Comparison of ENCODE assay signal across 10 cellular contexts in the genomic region with DNA sequence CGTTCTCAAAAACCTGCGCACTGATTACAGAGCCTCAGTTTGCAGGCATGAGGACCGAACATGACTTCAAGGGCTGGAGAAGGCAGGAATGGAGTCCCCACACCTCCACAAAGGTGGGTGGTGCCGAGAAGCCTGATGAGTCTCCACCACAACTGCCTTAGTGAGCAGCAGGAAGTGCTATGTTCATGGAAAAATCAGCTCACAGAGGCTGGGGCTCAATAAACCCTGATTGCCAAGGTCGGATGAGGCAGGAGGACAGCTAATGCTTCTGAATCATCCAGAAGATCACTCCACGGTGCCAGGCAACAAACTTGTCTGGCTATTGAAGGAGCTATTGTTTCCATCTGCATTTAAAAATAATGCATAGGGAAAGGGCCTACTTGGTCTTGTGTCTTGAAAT. TPM values are rescaled to one million over a fixed set of nuclear protein-coding genes. Genes with fewer than 3 reads are reported as not detected.
DNase-seq lines count a peak whose midpoint lies in the region; ATAC-seq and TF ChIP-seq lines count a peak whose summit lies in the region.
"Had no signal": no experiment of that assay in that cellular context is flagged by ENCODE, and none has a peak within 500 bp of the region (broad histone marks: within the 10 kb centered on the region; RNA-seq: fewer than 3 reads in every experiment).

No MANE protein-coding gene starts in this region.

- peaks cover 0 to 97% of the 10 kb centered on the region in 2 donors for H3K36me3 ChIP-seq in gastroesophageal sphincter

- H3K4me1 ChIP-seq in gastroesophageal sphincter = peaks cover 0 to 8% (median 0%) of the 10 kb centered on the region in 3 donors

- H3K4me1 Mint-ChIP-seq in activated CD8-positive, alpha-beta T cell treated with anti-CD3 and anti-CD28 coated beads for 36 hours (ENCODE audit: low read depth) = peaks cover 7% of the 10 kb centered on the region
- H3K4me1 Mint-ChIP-seq in activated CD8-positive, alpha-beta T cell treated with anti-CD3 and anti-CD28 coated beads, Interleukin-2, amount 10 ng/mL, durations not matched to agents 7 days and 5 days (ENCODE audit: low read depth) = no peaks in the 10 kb centered on the region
- H3K4me1 Mint-ChIP-seq in activated T-cell treated with anti-CD3 and anti-CD28 coated beads, Interleukin-2, amount 50 U/mL, for 72 hours (ENCODE audit: low read depth) = peaks cover 20% of the 10 kb centered on the region
- H3K4me1 Mint-ChIP-seq: B cell had no signal

- intact Hi-C loops in activated CD8-positive, alpha-beta T cell treated with anti-CD3 and anti-CD28 coated beads for 36 hours (cut with micrococcal nuclease) = no loop called here

- TF ChIP-seq CTCF in activated CD8-positive, alpha-beta T cell treated with anti-CD3 and anti-CD28 coated beads for 36 hours (IDR thresholded peaks at IDR 0.05) = no peak
- no peak for TF ChIP-seq CTCF in gastroesophageal sphincter (IDR thresholded peaks at IDR 0.05)

- H3K27ac Mint-ChIP-seq in activated CD8-positive, alpha-beta T cell treated with anti-CD3 and anti-CD28 coated beads for 36 hours = peak overlapping the region; percentile 36
- no peak overlapping the region for H3K27ac Mint-ChIP-seq in activated CD8-positive, alpha-beta T cell treated with anti-CD3 and anti-CD28 coated beads, Interleukin-2, amount 10 ng/mL, durations not matched to agents 7 days and 5 days
- H3K27ac Mint-ChIP-seq in activated T-cell treated with anti-CD3 and anti-CD28 coated beads, Interleukin-2, amount 50 U/mL, for 72 hours = peak overlapping the region; percentile 36
- H3K27ac Mint-ChIP-seq: B cell had no signal

- no peaks in the 10 kb centered on the region for H3K27me3 ChIP-seq in gastroesophageal sphincter

- TF ChIP-seq POLR2A in gastroesophageal sphincter (IDR thresholded peaks at IDR 0.05) = no peak

- H3K36me3 Mint-ChIP-seq in activated CD8-positive, alpha-beta T cell treated with anti-CD3 and anti-CD28 coated beads for 36 hours (ENCODE audit: low read depth) = peaks cover 9% of the 10 kb centered on the region
- H3K36me3 Mint-ChIP-seq in activated CD8-positive, alpha-beta T cell treated with anti-CD3 and anti-CD28 coated beads, Interleukin-2, amount 10 ng/mL, durations not matched to agents 7 days and 5 days (ENCODE audit: low read depth) = peaks cover 13% of the 10 kb centered on the region
- H3K36me3 Mint-ChIP-seq in activated T-cell treated with anti-CD3 and anti-CD28 coated beads, Interleukin-2, amount 50 U/mL, for 72 hours (ENCODE audit: insufficient read depth in 2 of 2) = peaks cover 3 to 4% of the 10 kb centered on the region in 2 donors

- WGBS in gastroesophageal sphincter (ENCODE audit: low coverage in 1 of 2), 2 donors = 69 to 90% methylated on average over 2 to 6 of the region's 6 CpGs

- H3K27me3 Mint-ChIP-seq in activated CD8-positive, alpha-beta T cell treated with anti-CD3 and anti-CD28 coated beads for 36 hours = no peaks in the 10 kb centered on the region
- H3K27me3 Mint-ChIP-seq in activated CD8-positive, alpha-beta T cell treated with anti-CD3 and anti-CD28 coated beads, Interleukin-2, amount 10 ng/mL, durations not matched to agents 7 days and 5 days (ENCODE audit: low read depth) = no peaks in the 10 kb centered on the region
- no peaks in the 10 kb centered on the region for H3K27me3 Mint-ChIP-seq in activated T-cell treated with anti-CD3 and anti-CD28 coated beads, Interleukin-2, amount 50 U/mL, for 72 hours (ENCODE audit: low read depth)
- H3K27me3 Mint-ChIP-seq: B cell had no signal

- no peaks in the 10 kb centered on the region for H3K9me3 ChIP-seq in gastroesophageal sphincter

- no peak overlapping the region for H3K4me3 Mint-ChIP-seq in activated CD8-positive, alpha-beta T cell treated with anti-CD3 and anti-CD28 coated beads for 36 hours
- no peak overlapping the region for H3K4me3 Mint-ChIP-seq in activated CD8-positive, alpha-beta T cell treated with anti-CD3 and anti-CD28 coated beads, Interleukin-2, amount 10 ng/mL, durations not matched to agents 7 days and 5 days
- no peak overlapping the region for H3K4me3 Mint-ChIP-seq in activated T-cell treated with anti-CD3 and anti-CD28 coated beads, Interleukin-2, amount 50 U/mL, for 72 hours
- H3K4me3 Mint-ChIP-seq: B cell had no signal

- ATAC-seq in activated CD8-positive, alpha-beta T cell treated with anti-CD3 and anti-CD28 coated beads for 36 hours = peak; percentile 86
- ATAC-seq in activated CD8-positive, alpha-beta T cell treated with anti-CD3 and anti-CD28 coated beads, Interleukin-2, amount 10 ng/mL, durations not matched to agents 7 days and 5 days = no peak
- ATAC-seq in activated T-cell treated with anti-CD3 and anti-CD28 coated beads, Interleukin-2, amount 50 U/mL, for 72 hours (replicated peaks in 1 of 2) = peak; percentile 64 to 86
- ATAC-seq in gastroesophageal sphincter (peak; percentile 42), HG02642 (IDR thresholded peaks at IDR 0.05; ENCODE audit: poor library complexity, unreplicated experiment) (no peak), GM19452 (IDR thresholded peaks at IDR 0.05; ENCODE audit: unreplicated experiment) (no peak), HG03025 (IDR thresholded peaks at IDR 0.05; ENCODE audit: low FRiP score, unreplicated experiment) (no peak)
- ATAC-seq in stimulated activated naive CD8-positive, alpha-beta T cell treated with anti-CD3 and anti-CD28 coated beads, Interleukin-15, Interleukin-2, amounts not matched to agents 100 U/mL and 50 U/mL, for 24 hours = peak; percentile 96

- DNase-seq in activated CD8-positive, alpha-beta T cell treated with anti-CD3 and anti-CD28 coated beads for 36 hours = peak; percentile 49
- DNase-seq in activated CD8-positive, alpha-beta T cell treated with anti-CD3 and anti-CD28 coated beads, Interleukin-2, amount 10 ng/mL, durations not matched to agents 7 days and 5 days = no peak
- peak; percentile 21 to 22 for DNase-seq in activated T-cell treated with anti-CD3 and anti-CD28 coated beads, Interleukin-2, amount 50 U/mL, for 72 hours
- peak; percentile 40 for DNase-seq in stimulated activated naive CD8-positive, alpha-beta T cell treated with anti-CD3 and anti-CD28 coated beads, Interleukin-15, Interleukin-2, amounts not matched to agents 100 U/mL and 50 U/mL, for 24 hours
- DNase-seq: kidney had no signal

- POLR2A ChIA-PET in activated CD8-positive, alpha-beta T cell treated with anti-CD3 and anti-CD28 coated beads for 36 hours (lab: Charles Lee) = interaction anchor here (1.5 kb wide), 1 partner anchor 20 kb away, joined by 4 read pairs; no protein-coding TSS in a partner anchor
- POLR2A ChIA-PET in activated CD8-positive, alpha-beta T cell treated with anti-CD3 and anti-CD28 coated beads, Interleukin-2, amount 10 ng/mL, durations not matched to agents 7 days and 5 days (lab: Charles Lee) = interaction anchor here (1.0 to 1.2 kb wide), 2 partner anchors 14 to 176 kb away, joined by 4 read pairs; no protein-coding TSS in a partner anchor

- no peak for TF ChIP-seq EP300 in gastroesophageal sphincter (IDR thresholded peaks at IDR 0.05)

- H3K27ac ChIP-seq in gastroesophageal sphincter = no peak overlapping the region

- CTCF ChIA-PET in activated CD8-positive, alpha-beta T cell treated with anti-CD3 and anti-CD28 coated beads for 36 hours (lab: Charles Lee) = interaction anchor here (0.8 kb wide), 1 partner anchor 13 kb away, joined by 3 read pairs; no protein-coding TSS in a partner anchor
- CTCF ChIA-PET in activated CD8-positive, alpha-beta T cell treated with anti-CD3 and anti-CD28 coated beads, Interleukin-2, amount 10 ng/mL, durations not matched to agents 7 days and 5 days (lab: Charles Lee) = no interaction called here

- H3K9me3 Mint-ChIP-seq in activated CD8-positive, alpha-beta T cell treated with anti-CD3 and anti-CD28 coated beads for 36 hours = no peaks in the 10 kb centered on the region
- H3K9me3 Mint-ChIP-seq in activated CD8-positive, alpha-beta T cell treated with anti-CD3 and anti-CD28 coated beads, Interleukin-2, amount 10 ng/mL, durations not matched to agents 7 days and 5 days (ENCODE audit: insufficient read depth) = no peaks in the 10 kb centered on the region
- H3K9me3 Mint-ChIP-seq in activated T-cell treated with anti-CD3 and anti-CD28 coated beads, Interleukin-2, amount 50 U/mL, for 72 hours = no peaks in the 10 kb centered on the region

- no peak overlapping the region for H3K4me3 ChIP-seq in gastroesophageal sphincter

RNA-seq across cellular contexts. Expression of gene APPL2, which starts 31.1 kb away (rescaled TPM):
- 10 to 100 TPM; 14.5 to 15.8 TPM for total RNA-seq in activated CD8-positive, alpha-beta T cell treated with anti-CD3 and anti-CD28 coated beads for 36 hours
- total RNA-seq in activated CD8-positive, alpha-beta T cell treated with anti-CD3 and anti-CD28 coated beads, Interleukin-2, amount 10 ng/mL, durations not matched to agents 7 days and 5 days = 10 to 100 TPM; 19.0 to 20.4 TPM
- 10 to 100 TPM; 18.9 to 19.7 TPM for total RNA-seq in activated T-cell treated with anti-CD3 and anti-CD28 coated beads, Interleukin-2, amount 50 U/mL, for 72 hours
- total RNA-seq in gastroesophageal sphincter = 10 to 100 TPM; 17.0 to 32.4 (median 23.4) TPM

Comparison
In these comparisons a context has a peak if more than half of its experiments do, and no peak if none do; other contexts are left out.
1. ATAC-seq: peak in activated CD8-positive, alpha-beta T cell treated with anti-CD3 and anti-CD28 coated beads for 36 hours (single experiment), activated T-cell treated with anti-CD3 and anti-CD28 coated beads, Interleukin-2, amount 50 U/mL, for 72 hours (2 of 2), gastroesophageal sphincter (single experiment) and stimulated activated naive CD8-positive, alpha-beta T cell treated with anti-CD3 and anti-CD28 coated beads, Interleukin-15, Interleukin-2, amounts not matched to agents 100 U/mL and 50 U/mL, for 24 hours (single experiment); none in activated CD8-positive, alpha-beta T cell treated with anti-CD3 and anti-CD28 coated beads, Interleukin-2, amount 10 ng/mL, durations not matched to agents 7 days and 5 days (single experiment), HG02642 (single experiment), GM19452 (single experiment) and HG03025 (single experiment).